In the genomic region with DNA sequence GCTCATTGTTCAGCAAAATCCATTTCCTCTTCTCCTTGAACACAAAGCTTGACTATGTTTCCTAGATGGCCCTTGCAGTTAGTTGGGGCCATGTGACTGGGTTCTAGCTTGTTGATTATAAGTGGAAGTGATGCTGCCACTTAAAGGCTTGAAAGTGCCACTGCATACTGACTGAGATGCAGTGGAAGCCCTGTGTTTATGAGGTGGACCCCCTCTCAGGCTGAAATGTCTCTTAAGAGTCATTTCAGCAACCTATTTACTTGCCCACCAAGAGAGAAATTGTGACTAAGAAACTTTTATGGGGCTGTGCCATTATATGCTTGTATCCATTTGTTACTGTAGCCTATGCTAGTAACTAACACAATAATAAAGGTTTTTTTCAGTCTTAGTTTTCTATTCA, we compare ENCODE assay signal across 8 cellular contexts. TPM values are rescaled to one million over a fixed set of nuclear protein-coding genes. Genes with fewer than 3 reads are reported as not detected.
DNase-seq lines count a peak whose midpoint lies in the region; ATAC-seq, FAIRE-seq and TF ChIP-seq lines count a peak whose summit lies in the region.

No MANE protein-coding gene starts in this region.

- peak; percentile 69 for ATAC-seq in HG03354 (IDR thresholded peaks at IDR 0.05; ENCODE audit: poor library complexity, severe bottlenecking, unreplicated experiment)
- no peak for ATAC-seq in HG02938 (IDR thresholded peaks at IDR 0.05; ENCODE audit: unreplicated experiment)

- H3K36me3 ChIP-seq in adrenal gland (replicated peaks in 1 of 2): no peaks in the 10 kb centered on the region
- H3K36me3 ChIP-seq in kidney (ENCODE audit: control insufficient read depth in 1 of 2, insufficient read depth in 2 of 2, low read length in 2 of 2): no peaks in the 10 kb centered on the region
- no peaks in the 10 kb centered on the region for H3K36me3 ChIP-seq in uterus
- H3K36me3 ChIP-seq in MG63: no peaks in the 10 kb centered on the region

- no peak overlapping the region for H3K9ac ChIP-seq in kidney (ENCODE audit: low read length in 2 of 2)

- intact Hi-C loops in adrenal gland (cut with DNase I): no loop called here
- intact Hi-C loops in kidney (cut with DNase I): no loop called here
- intact Hi-C loops in uterus (cut with DNase I; ENCODE audit: low total_unique reads): no loop called here

- H3K27ac ChIP-seq in adrenal gland (no peak overlapping the region), kidney (ENCODE audit: low read depth in 2 of 2, low read length in 2 of 2) (no peak overlapping the region), uterus (no peak overlapping the region)

- peaks cover 3% of the 10 kb centered on the region for H3K27me3 ChIP-seq in adrenal gland
- no peaks in the 10 kb centered on the region for H3K27me3 ChIP-seq in uterus
- no peaks in the 10 kb centered on the region; the same call in 1 of the 2 replicates for H3K27me3 ChIP-seq in MG63

- H3K4me1 ChIP-seq in adrenal gland (replicated peaks in 1 of 2): no peaks in the 10 kb centered on the region
- no peaks in the 10 kb centered on the region for H3K4me1 ChIP-seq in kidney (ENCODE audit: control insufficient read depth in 1 of 2, insufficient read depth in 1 of 2, low read depth in 1 of 2, low read length in 2 of 2)
- H3K4me1 ChIP-seq in uterus: no peaks in the 10 kb centered on the region

- no peaks in the 10 kb centered on the region for H3K9me3 ChIP-seq in adrenal gland (replicated peaks in 1 of 3)
- H3K9me3 ChIP-seq in kidney (ENCODE audit: control insufficient read depth in 1 of 2, low read length in 2 of 2): no peaks in the 10 kb centered on the region
- no peaks in the 10 kb centered on the region for H3K9me3 ChIP-seq in uterus
- no peaks in the 10 kb centered on the region for H3K9me3 ChIP-seq in MG63

- H3K4me3 ChIP-seq in adrenal gland (no peak overlapping the region), kidney (ENCODE audit: low read length in 2 of 2) (no peak overlapping the region), uterus (no peak overlapping the region), MG63 (no peak overlapping the region)

- DNase-seq in GM10266 (ENCODE audit: extremely low spot score) (peak; percentile 57), adrenal gland (peak in 1 of 7 donors; percentile 24), kidney (no peak), uterus (no peak), MG63 (no peak), NCI-H1436 treated with DMSO at 0.1 percent for 48 hours (lab: John Stamatoyannopoulos, UW) (no peak)

- TF ChIP-seq CTCF in GM10266 (IDR thresholded peaks at IDR 0.05; ENCODE audit: control insufficient read depth, insufficient read depth, low read depth, missing control alignments): peak; percentile 75
- TF ChIP-seq CTCF in adrenal gland (IDR thresholded peaks at IDR 0.05): peak in 5 of 6 experiments; percentile 19 to 55 (median 46)
- peak; percentile 64 for TF ChIP-seq CTCF in kidney (IDR thresholded peaks at IDR 0.05; ENCODE audit: borderline replicate concordance, extremely low read depth, insufficient read depth)
- TF ChIP-seq CTCF in uterus (IDR thresholded peaks at IDR 0.05): peak in 3 of 4 experiments; percentile 27 to 46 (median 35)

- TF ChIP-seq POLR2A in adrenal gland (IDR thresholded peaks at IDR 0.05) (no peak), uterus (IDR thresholded peaks at IDR 0.05) (no peak)

- no peak for FAIRE-seq in kidney (lab: Jason Lieb, UNC)

RNA-seq across cellular contexts. Expression of a gene that starts 8.4 kb away (rescaled TPM):
- total RNA-seq in adrenal gland: 10 to 100 TPM; 45.5 to 92.5 (median 76.8) TPM
- 100 to 1,000 TPM in 1 of 3 donors, 10 to 100 TPM in 2; 44.5 to 170 (median 97.3) TPM for polyA plus RNA-seq in adrenal gland
- 113 TPM for total RNA-seq in kidney
- polyA plus RNA-seq in kidney (ENCODE audit: insufficient read depth, low read depth, low replicate concordance): 148 TPM
- total RNA-seq in uterus: 100 to 1,000 TPM in 3 of 4 donors, 10 to 100 TPM in 1; 32.1 to 117 (median 105) TPM
- total RNA-seq in MG63 (2014; rRNA removed; shearing (Covaris generic); ENCODE audit: low replicate concordance): 44.3 and 47.5 TPM in 2 replicates
